Comparison of ENCODE assay signal across 9 cellular contexts in the genomic region with DNA sequence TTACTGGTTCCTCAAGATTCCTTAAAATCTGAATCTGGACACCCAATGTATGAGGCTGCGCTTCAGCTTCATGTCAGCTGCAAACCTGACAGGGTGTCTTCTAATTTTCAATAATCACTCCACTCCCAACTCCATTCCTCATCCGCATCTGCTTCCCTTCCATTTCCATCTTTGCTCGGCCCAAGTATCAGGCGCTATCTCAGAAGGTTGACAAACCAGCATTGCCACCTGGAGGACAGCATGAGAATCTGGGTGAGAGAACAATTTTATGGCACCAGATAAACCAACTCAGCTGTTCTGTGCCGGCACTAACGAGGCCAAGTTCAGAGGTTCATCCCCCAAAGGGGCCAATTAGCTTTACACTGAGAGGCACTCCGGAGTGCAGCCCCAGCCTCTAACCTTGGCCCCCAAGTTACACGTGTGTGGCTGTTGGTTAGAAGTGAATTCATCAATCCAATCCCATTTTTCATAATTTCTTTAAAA.
DNase-seq lines count a peak whose midpoint lies in the region; ATAC-seq and TF ChIP-seq lines count a peak whose summit lies in the region.
"Had no signal": no experiment of that assay in that cellular context is flagged by ENCODE, and none has a peak within 500 bp of the region (broad histone marks: within the 10 kb centered on the region; RNA-seq: fewer than 3 reads in every experiment).

No MANE protein-coding gene starts in this region.

- no peaks in the 10 kb centered on the region for H3K36me3 ChIP-seq in right atrium auricular region

- no peaks in the 10 kb centered on the region for H3K9me3 ChIP-seq in right atrium auricular region

- H3K4me1 Mint-ChIP-seq in HFFc6 (ENCODE audit: low read depth) = no peaks in the 10 kb centered on the region
- H3K4me1 Mint-ChIP-seq in activated naive CD8-positive, alpha-beta T cell treated with anti-CD3 and anti-CD28 coated beads, Interleukin-2, amount 50 U/mL, for 24 hours = no peaks in the 10 kb centered on the region

- no peaks in the 10 kb centered on the region for H3K4me1 ChIP-seq in right atrium auricular region

- no peaks in the 10 kb centered on the region for H3K36me3 Mint-ChIP-seq in HFFc6 (ENCODE audit: low read depth)
- H3K36me3 Mint-ChIP-seq in activated naive CD8-positive, alpha-beta T cell treated with anti-CD3 and anti-CD28 coated beads, Interleukin-2, amount 50 U/mL, for 24 hours (ENCODE audit: low read depth) = no peaks in the 10 kb centered on the region

- intact Hi-C loops in sciatic nerve (cut with DNase I) = no loop called here

- peak; percentile 52 for ATAC-seq in activated naive CD8-positive, alpha-beta T cell treated with anti-CD3 and anti-CD28 coated beads, Interleukin-2, amount 50 U/mL, for 24 hours
- ATAC-seq in sciatic nerve (peak; percentile 94), HG02678 (IDR thresholded peaks at IDR 0.05; ENCODE audit: unreplicated experiment) (no peak)

- DNase-seq in DMS79 treated with DMSO at 0.1 percent for 48 hours (lab: John Stamatoyannopoulos, UW) (peak; percentile 36), DMS79 (lab: John Stamatoyannopoulos, UW) (no peak), HFFc6 (peak; percentile 39), NCI-H2171 (lab: John Stamatoyannopoulos, UW) (peak; percentile 57), right atrium auricular region (ENCODE audit: low spot score) (peak; percentile 74), sciatic nerve (ENCODE audit: low spot score) (peak; percentile 61)
- DNase-seq in activated naive CD8-positive, alpha-beta T cell treated with anti-CD3 and anti-CD28 coated beads, Interleukin-2, amount 50 U/mL, for 24 hours = peak; percentile 5

- H3K27ac Mint-ChIP-seq in HFFc6 = no peak overlapping the region
- no peak overlapping the region for H3K27ac Mint-ChIP-seq in activated naive CD8-positive, alpha-beta T cell treated with anti-CD3 and anti-CD28 coated beads, Interleukin-2, amount 50 U/mL, for 24 hours
- H3K27ac Mint-ChIP-seq: CD4-positive, alpha-beta T cell had no signal

- no peak overlapping the region for H3K4me3 ChIP-seq in right atrium auricular region

- H3K27ac ChIP-seq in right atrium auricular region = no peak overlapping the region

- H3K9me3 Mint-ChIP-seq in HFFc6 = no peaks in the 10 kb centered on the region
- no peaks in the 10 kb centered on the region for H3K9me3 Mint-ChIP-seq in activated naive CD8-positive, alpha-beta T cell treated with anti-CD3 and anti-CD28 coated beads, Interleukin-2, amount 50 U/mL, for 24 hours
- H3K9me3 Mint-ChIP-seq: CD4-positive, alpha-beta T cell had no signal

- H3K27me3 Mint-ChIP-seq in HFFc6 (ENCODE audit: insufficient read depth) = peaks cover 31% of the 10 kb centered on the region
- H3K27me3 Mint-ChIP-seq in activated naive CD8-positive, alpha-beta T cell treated with anti-CD3 and anti-CD28 coated beads, Interleukin-2, amount 50 U/mL, for 24 hours = peaks cover 16% of the 10 kb centered on the region

- TF ChIP-seq CTCF in HFFc6 (IDR thresholded peaks at IDR 0.05) (peak; percentile 79), right atrium auricular region (IDR thresholded peaks at IDR 0.05) (peak; percentile 37 to 76)

- H3K27me3 ChIP-seq in right atrium auricular region = no peaks in the 10 kb centered on the region

- no peak overlapping the region for H3K4me3 Mint-ChIP-seq in HFFc6
- H3K4me3 Mint-ChIP-seq in activated naive CD8-positive, alpha-beta T cell treated with anti-CD3 and anti-CD28 coated beads, Interleukin-2, amount 50 U/mL, for 24 hours = no peak overlapping the region
- H3K4me3 Mint-ChIP-seq: CD4-positive, alpha-beta T cell had no signal
